Comparison of ENCODE assay signal across 9 cellular contexts in genomic region chr11:46248270-46249102, GRCh38.
A peak's percentile ranks its signal among the peaks of the same experiment; 100 is the strongest.
DNase-seq lines count a peak whose midpoint lies in the region; ATAC-seq and TF ChIP-seq lines count a peak whose summit lies in the region.
"Had no signal": no experiment of that assay in that cellular context is flagged by ENCODE, and none has a peak within 500 bp of the region (broad histone marks: within the 10 kb centered on the region; RNA-seq: fewer than 3 reads in every experiment).

No MANE protein-coding gene starts in this region.

- peak overlapping the region; percentile 55 for H3K9ac ChIP-seq in HUES6 (ENCODE audit: low read length)

- H3K36me3 ChIP-seq in HUES6 (ENCODE audit: control insufficient read depth, insufficient read depth, low read length), result no peaks in the 10 kb centered on the region
- H3K36me3 ChIP-seq: suprapubic skin had no signal

- H3K27me3 ChIP-seq in HUES6 (ENCODE audit: control insufficient read depth, insufficient read depth, low read length), result no peaks in the 10 kb centered on the region
- H3K27me3 ChIP-seq: suprapubic skin had no signal

- in situ Hi-C loops in astrocyte of the spinal cord (cut with HindIII; ENCODE audit: low sequenced_read_pairs), result no loop called here

- H3K9me3 ChIP-seq in HUES6 (ENCODE audit: control insufficient read depth, insufficient read depth, low read depth, low read length), result no peaks in the 10 kb centered on the region
- H3K9me3 ChIP-seq: suprapubic skin had no signal

- DNase-seq in AG10803 (ENCODE audit: low read depth) (peak; percentile 96), astrocyte of the spinal cord (ENCODE audit: low read depth, low spot score) (peak; percentile 95), kidney tubule cell (ENCODE audit: low spot score) (peak; percentile 94), T-helper 2 cell (no peak), NCI-H2081 (lab: John Stamatoyannopoulos, UW) (no peak)

- TF ChIP-seq CTCF in AG10803 (conservative IDR thresholded peaks at IDR 0.05; ENCODE audit: low read length) (no peak), astrocyte of the spinal cord (IDR thresholded peaks at IDR 0.05; ENCODE audit: low read depth, low read length) (no peak)

- H3K4me3 ChIP-seq in AG10803 (ENCODE audit: low read length) (no peak overlapping the region), HUES6 (ENCODE audit: low read depth, low read length) (no peak overlapping the region; the same call in 1 of the 2 replicates), astrocyte of the spinal cord (ENCODE audit: low read depth, low read length) (no peak overlapping the region)
- H3K4me3 ChIP-seq: suprapubic skin had no signal

- H3K4me1 ChIP-seq in HUES6 (ENCODE audit: control insufficient read depth, insufficient read depth, low read length), result peaks cover 23% of the 10 kb centered on the region

- peak overlapping the region; percentile 73 for H3K27ac ChIP-seq in HUES6 (ENCODE audit: low read depth, low read length)
- H3K27ac ChIP-seq: suprapubic skin had no signal

- ATAC-seq in GM21723 (IDR thresholded peaks at IDR 0.05; ENCODE audit: unreplicated experiment), result no peak
- ATAC-seq in HG03108 (IDR thresholded peaks at IDR 0.05; ENCODE audit: unreplicated experiment), result no peak

Comparison
In these comparisons a context has a peak if more than half of its experiments do, and no peak if none do; other contexts are left out.
1. DNase-seq: peak in AG10803 (single experiment), astrocyte of the spinal cord (single experiment) and kidney tubule cell (single experiment); none in T-helper 2 cell (0 of 5) and NCI-H2081 (0 of 2).